In the genomic region with DNA sequence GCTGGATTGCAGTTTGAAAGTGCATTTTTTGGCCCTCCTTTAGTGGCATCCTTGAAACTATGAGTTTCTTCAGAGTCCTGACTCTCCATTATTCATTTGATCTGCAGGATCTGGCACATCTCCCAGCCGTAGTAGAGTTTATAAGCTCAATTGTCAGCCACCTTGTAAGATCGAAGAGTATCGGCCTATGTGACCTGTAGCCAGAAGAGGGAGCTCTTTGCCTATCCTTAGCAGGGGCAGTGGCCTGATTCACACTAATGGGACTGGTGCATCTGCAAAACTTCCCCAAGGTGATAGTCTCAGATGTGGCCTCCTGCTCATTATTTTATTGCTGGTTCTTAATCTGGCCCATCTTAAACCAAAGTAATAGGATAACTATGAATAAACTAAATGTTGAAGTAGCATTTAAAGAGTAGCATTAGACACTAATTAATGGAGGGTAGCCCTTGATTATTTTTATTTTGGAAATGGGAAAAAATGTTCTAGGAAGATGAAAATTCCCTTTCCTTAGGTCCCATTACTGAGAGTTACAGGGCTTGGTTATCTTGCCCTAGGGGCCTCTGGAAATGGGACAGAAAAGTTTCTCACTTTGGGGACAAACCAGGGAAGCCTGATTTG, we compare ENCODE assay signal across 8 cellular contexts. TPM values are rescaled to one million over a fixed set of nuclear protein-coding genes. Genes with fewer than 3 reads are reported as not detected.
DNase-seq lines count a peak whose midpoint lies in the region; ATAC-seq and TF ChIP-seq lines count a peak whose summit lies in the region.

No MANE protein-coding gene starts in this region.

- POLR2A ChIA-PET in GM10248 (lab: Yijun Ruan, JAX): interaction anchor here (0.9 to 1.2 kb wide), 7 partner anchors 11 to 235 kb away, joined by 3 to 5 read pairs (median 4); a partner anchor contains a TSS

- TF ChIP-seq CTCF in GM10248 (IDR thresholded peaks at IDR 0.05; ENCODE audit: control extremely low read depth, extremely low read depth, low read depth, missing control alignments) (peak; percentile 71), glutamatergic neuron (IDR thresholded peaks at IDR 0.05; ENCODE audit: partially characterized antibody, unreplicated experiment) (peak; percentile 69)

- ATAC-seq in HG03469 (IDR thresholded peaks at IDR 0.05; ENCODE audit: unreplicated experiment): no peak

- H3K36me3 Mint-ChIP-seq in glutamatergic neuron (ENCODE audit: unreplicated experiment): no peaks in the 10 kb centered on the region

- H3K27ac Mint-ChIP-seq in glutamatergic neuron (ENCODE audit: unreplicated experiment): no peak overlapping the region

- H3K4me3 Mint-ChIP-seq in glutamatergic neuron (ENCODE audit: unreplicated experiment): no peak overlapping the region

- CTCF ChIA-PET in GM10248 (lab: Yijun Ruan, JAX): interaction anchor here (0.6 to 3.5 kb wide), 78 partner anchors 9 to 906 kb away, joined by 3 to 61 read pairs (median 4); a partner anchor contains a TSS

- no peaks in the 10 kb centered on the region for H3K9me3 Mint-ChIP-seq in glutamatergic neuron (ENCODE audit: unreplicated experiment)

- H3K27me3 Mint-ChIP-seq in glutamatergic neuron (ENCODE audit: unreplicated experiment): no peaks in the 10 kb centered on the region

- peak; percentile 78 for DNase-seq in GM10248 (ENCODE audit: extremely low spot score)
- DNase-seq in H4 (ENCODE audit: low spot score): peak; percentile 49
- peak; percentile 86 to 90 for DNase-seq in Kasumi-1 (lab: John Stamatoyannopoulos, UW)
- peak; percentile 73 for DNase-seq in RPMI8226
- peak; percentile 43 for DNase-seq in activated effector memory CD4-positive, alpha-beta T cell treated with Interleukin-2 at 50 U/mL for 16 hours
- DNase-seq in glutamatergic neuron: peak; percentile 56
- peak; percentile 71 for DNase-seq in renal cortical epithelial cell (ENCODE audit: low read depth)

- peaks cover 2% of the 10 kb centered on the region for H3K4me1 Mint-ChIP-seq in glutamatergic neuron (ENCODE audit: low read depth, unreplicated experiment)

RNA-seq across cellular contexts. Expression of a gene that starts 21.2 kb away (rescaled TPM):
- not detected in 2 replicates for total RNA-seq in H4 (2014; rRNA removed; shearing (Covaris generic))
- total RNA-seq in glutamatergic neuron (ENCODE audit: unreplicated experiment) (not detected), renal cortical epithelial cell (not detected in 2 replicates)

RNA-seq across cellular contexts. Expression of a gene that starts 25.7 kb away (rescaled TPM):
- total RNA-seq in H4 (2014; rRNA removed; shearing (Covaris generic)): 2.0 and 3.0 TPM in 2 replicates
- total RNA-seq in glutamatergic neuron (ENCODE audit: unreplicated experiment) (1.4 TPM), renal cortical epithelial cell (33.1 and 68.9 TPM in 2 replicates)
